10 cellular contexts compared by ENCODE assay signal in the genomic region with DNA sequence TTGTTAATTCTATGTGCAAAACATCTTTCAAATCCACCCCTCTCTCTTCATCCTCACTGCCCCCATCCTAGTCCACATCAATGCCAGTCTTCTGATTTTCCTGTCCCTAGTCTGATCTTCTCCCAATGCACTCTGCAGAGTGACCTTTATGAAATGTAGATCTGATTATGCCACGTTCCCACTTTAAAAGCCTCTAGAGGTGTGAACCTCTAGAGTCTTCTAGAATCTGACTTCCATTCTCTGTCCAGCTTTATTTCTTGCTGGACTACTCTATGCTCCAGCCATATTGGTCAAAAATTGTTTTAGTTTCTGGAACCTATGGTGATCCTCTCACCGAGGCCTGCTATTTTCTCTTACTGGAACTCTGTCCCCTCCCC. TPM values are rescaled to one million over a fixed set of nuclear protein-coding genes. Genes with fewer than 3 reads are reported as not detected.
DNase-seq lines count a peak whose midpoint lies in the region; ATAC-seq, FAIRE-seq and TF ChIP-seq lines count a peak whose summit lies in the region.
"Had no signal": no experiment of that assay in that cellular context is flagged by ENCODE, and none has a peak within 500 bp of the region (broad histone marks: within the 10 kb centered on the region; RNA-seq: fewer than 3 reads in every experiment).

No MANE protein-coding gene starts in this region.

- FAIRE-seq in RCC 7860 (lab: Jason Lieb, UNC) (no peak), GM12892 (lab: Jason Lieb, UNC) (no peak)

- no peak for TF ChIP-seq CTCF in left ventricle myocardium inferior (IDR thresholded peaks at IDR 0.05; ENCODE audit: borderline replicate concordance)
- TF ChIP-seq CTCF in breast epithelium (IDR thresholded peaks at IDR 0.05): no peak

- H3K4me3 ChIP-seq in left ventricle myocardium inferior (peak overlapping the region; percentile 79), breast epithelium (peak overlapping the region; percentile 61 to 77 (median 69)), mononuclear cell (ENCODE audit: low read length) (peak overlapping the region; percentile 68)

- H3K9me3 ChIP-seq in left ventricle myocardium inferior (replicated peaks) (no peaks in the 10 kb centered on the region), breast epithelium (no peaks in the 10 kb centered on the region), mononuclear cell (ENCODE audit: low read depth, low read length) (no peaks in the 10 kb centered on the region)

- H3K4me1 ChIP-seq in left ventricle myocardium inferior (peaks cover 14% of the 10 kb centered on the region), breast epithelium (no peaks in the 10 kb centered on the region), mononuclear cell (ENCODE audit: insufficient read depth, low read length) (peaks cover 12% of the 10 kb centered on the region)
- H3K4me1 ChIP-seq: foreskin keratinocyte had no signal

- peak overlapping the region; percentile 83 for H3K27ac ChIP-seq in left ventricle myocardium inferior (replicated peaks)
- H3K27ac ChIP-seq in breast epithelium: peak overlapping the region; percentile 94 to 96

- intact Hi-C loops in left ventricle myocardium inferior (cut with micrococcal nuclease): no loop called here
- intact Hi-C loops in left ventricle myocardium superior (cut with micrococcal nuclease): no loop called here
- intact Hi-C loops in breast epithelium (cut with DNase I; ENCODE audit: low total_unique reads): no loop called here

- DNase-seq in left ventricle myocardium inferior (no peak), left ventricle myocardium superior (no peak), breast epithelium (ENCODE audit: low spot score in 2 of 2) (no peak), RCC 7860 (ENCODE audit: low spot score) (no peak), NCI-H2227 treated with DMSO at 0.1 percent for 48 hours (lab: John Stamatoyannopoulos, UW) (no peak), GM12892 (ENCODE audit: insufficient read length) (no peak)
- DNase-seq: GF-D8 had no signal

- TF ChIP-seq POLR2A in breast epithelium (IDR thresholded peaks at IDR 0.05) (no peak), GM12892 (IDR thresholded peaks at IDR 0.05; ENCODE audit: low read depth, low read length) (no peak)

- ATAC-seq in left ventricle myocardium superior: no peak
- ATAC-seq in HG03521 (IDR thresholded peaks at IDR 0.05; ENCODE audit: unreplicated experiment): no peak

- H3K27me3 ChIP-seq in left ventricle myocardium inferior (ENCODE audit: low read depth) (no peaks in the 10 kb centered on the region), breast epithelium (no peaks in the 10 kb centered on the region), mononuclear cell (ENCODE audit: insufficient read depth, low read length) (no peaks in the 10 kb centered on the region)
- H3K27me3 ChIP-seq: foreskin keratinocyte had no signal

- H3K36me3 ChIP-seq in left ventricle myocardium inferior (no peaks in the 10 kb centered on the region), breast epithelium (no peaks in the 10 kb centered on the region)

RNA-seq across cellular contexts. Expression of gene ZNF648, which starts 32.5 kb away (rescaled TPM):
- not detected for total RNA-seq in left ventricle myocardium inferior
- total RNA-seq in left ventricle myocardium superior: not detected
- total RNA-seq in breast epithelium: 1 to 10 TPM in 2 of 3 donors, not detected in 1; 3.2 to 3.3 TPM
- not detected for total RNA-seq in mononuclear cell
- not detected for polyA plus RNA-seq in GM12892 (2012; ENCODE audit: missing spikeins)
- total RNA-seq: foreskin keratinocyte had no signal
- polyA plus RNA-seq: foreskin keratinocyte had no signal
